Comparison of ENCODE assay signal across 1 cellular context in genomic region chr17:42521036-42521435, GRCh38.
TF ChIP-seq lines count a peak whose summit lies in the region.

No MANE protein-coding gene starts in this region.

TF ChIP-seq in K562, 482 proteins besides CTCF, POLR2A, EP300 and RAD21:
- TF ChIP-seq PURB (CRISPR knock-in tag; IDR thresholded peaks at IDR 0.05; ENCODE audit: low read depth) (no peak), POLR2H (tag; IDR thresholded peaks at IDR 0.05; ENCODE audit: low read depth) (no peak), SMARCA5 (IDR thresholded peaks at IDR 0.05) (no peak), GTF2F1 (IDR thresholded peaks at IDR 0.05; ENCODE audit: low read depth, low read length) (no peak)
